8 cellular contexts compared by ENCODE assay signal in the genomic region with DNA sequence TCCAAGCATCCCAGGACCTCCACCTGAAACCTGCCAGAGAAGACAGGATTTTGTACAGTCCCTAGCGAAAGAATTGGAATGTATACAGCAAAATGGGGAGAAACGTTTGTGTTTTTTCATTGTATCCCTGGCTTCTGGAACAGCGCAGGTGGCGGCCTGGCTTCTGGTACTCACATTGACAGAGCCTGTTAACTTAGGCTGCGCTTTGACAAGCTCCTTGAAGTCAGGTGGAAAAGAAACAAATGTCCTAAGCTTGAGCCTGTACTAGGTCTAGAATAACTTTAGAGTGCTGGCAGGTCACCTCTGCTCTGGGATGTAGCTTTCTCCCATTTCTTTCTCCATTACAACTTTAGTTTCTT.
DNase-seq lines count a peak whose midpoint lies in the region; ATAC-seq, FAIRE-seq and TF ChIP-seq lines count a peak whose summit lies in the region.

No MANE protein-coding gene starts in this region.

- H3K9me3 ChIP-seq in ascending aorta (no peaks in the 10 kb centered on the region), tibial artery (no peaks in the 10 kb centered on the region)

- peaks cover 4% of the 10 kb centered on the region for H3K27me3 Mint-ChIP-seq in activated naive CD4-positive, alpha-beta T cell treated with anti-CD3 and anti-CD28 coated beads, Interleukin-2, amount 10 ng/mL, durations not matched to agents 7 days and 5 days
- no peaks in the 10 kb centered on the region for H3K27me3 Mint-ChIP-seq in activated naive CD4-positive, alpha-beta T cell treated with anti-CD3 and anti-CD28 coated beads for 36 hours (ENCODE audit: low read depth)
- H3K27me3 Mint-ChIP-seq in naive thymus-derived CD8-positive, alpha-beta T cell = no peaks in the 10 kb centered on the region
- no peaks in the 10 kb centered on the region for H3K27me3 Mint-ChIP-seq in Calu3 (ENCODE audit: unreplicated experiment)

- H3K9me3 Mint-ChIP-seq in activated naive CD4-positive, alpha-beta T cell treated with anti-CD3 and anti-CD28 coated beads, Interleukin-2, amount 10 ng/mL, durations not matched to agents 7 days and 5 days = peaks cover 11% of the 10 kb centered on the region
- peaks cover 1% of the 10 kb centered on the region for H3K9me3 Mint-ChIP-seq in activated naive CD4-positive, alpha-beta T cell treated with anti-CD3 and anti-CD28 coated beads for 36 hours
- no peaks in the 10 kb centered on the region for H3K9me3 Mint-ChIP-seq in naive thymus-derived CD8-positive, alpha-beta T cell
- H3K9me3 Mint-ChIP-seq in Calu3 (ENCODE audit: low read depth, unreplicated experiment) = peaks cover 2% of the 10 kb centered on the region

- peaks cover 10% of the 10 kb centered on the region for H3K36me3 Mint-ChIP-seq in activated naive CD4-positive, alpha-beta T cell treated with anti-CD3 and anti-CD28 coated beads, Interleukin-2, amount 10 ng/mL, durations not matched to agents 7 days and 5 days
- no peaks in the 10 kb centered on the region for H3K36me3 Mint-ChIP-seq in activated naive CD4-positive, alpha-beta T cell treated with anti-CD3 and anti-CD28 coated beads for 36 hours (ENCODE audit: low read depth)
- no peaks in the 10 kb centered on the region for H3K36me3 Mint-ChIP-seq in naive thymus-derived CD8-positive, alpha-beta T cell
- H3K36me3 Mint-ChIP-seq in Calu3 (ENCODE audit: insufficient read depth, unreplicated experiment) = no peaks in the 10 kb centered on the region

- ATAC-seq in naive thymus-derived CD8-positive, alpha-beta T cell = no peak

- in situ Hi-C loops in GM13976 (cut with MboI; ENCODE audit: low sequenced_read_pairs, unreplicated experiment) = no loop called here

- H3K4me3 ChIP-seq in ascending aorta (no peak overlapping the region), tibial artery (no peak overlapping the region)

- no peaks in the 10 kb centered on the region for H3K36me3 ChIP-seq in ascending aorta
- H3K36me3 ChIP-seq in tibial artery = no peaks in the 10 kb centered on the region

- H3K27me3 ChIP-seq in ascending aorta (no peaks in the 10 kb centered on the region), tibial artery (no peaks in the 10 kb centered on the region)

- no peak for FAIRE-seq in frontal cortex (lab: Jason Lieb, UNC)

- POLR2A ChIA-PET in naive thymus-derived CD8-positive, alpha-beta T cell (lab: Charles Lee) = interaction anchor here (0.5 to 4.7 kb wide), 12 partner anchors 9 to 355 kb away, joined by 3 to 49 read pairs (median 5); no protein-coding TSS in a partner anchor

- H3K27ac Mint-ChIP-seq in activated naive CD4-positive, alpha-beta T cell treated with anti-CD3 and anti-CD28 coated beads, Interleukin-2, amount 10 ng/mL, durations not matched to agents 7 days and 5 days = peak overlapping the region; percentile 97
- no peak overlapping the region for H3K27ac Mint-ChIP-seq in activated naive CD4-positive, alpha-beta T cell treated with anti-CD3 and anti-CD28 coated beads for 36 hours
- peak overlapping the region; percentile 70 to 98 (median 92) for H3K27ac Mint-ChIP-seq in naive thymus-derived CD8-positive, alpha-beta T cell
- H3K27ac Mint-ChIP-seq in Calu3 (ENCODE audit: unreplicated experiment) = no peak overlapping the region

- intact Hi-C loops in activated naive CD4-positive, alpha-beta T cell treated with anti-CD3 and anti-CD28 coated beads for 36 hours (cut with micrococcal nuclease) = loop anchor here (1.0 to 2.0 kb wide), 4 partner anchors 188 to 355 kb away; no protein-coding TSS in a partner anchor
- intact Hi-C loops in ascending aorta (cut with DNase I) (loop anchor here (1.0 kb wide), 2 partner anchors 354 to 411 kb away; no protein-coding TSS in a partner anchor), tibial artery (cut with DNase I; ENCODE audit: low total_unique reads) (loop anchor here (5.0 kb wide), 2 partner anchors 352 to 412 kb away; no protein-coding TSS in a partner anchor), Calu3 (cut with micrococcal nuclease; ENCODE audit: unreplicated experiment) (loop anchor here (1.0 kb wide), 1 partner anchor 65 kb away; no protein-coding TSS in a partner anchor)

- CTCF ChIA-PET in activated naive CD4-positive, alpha-beta T cell treated with anti-CD3 and anti-CD28 coated beads, Interleukin-2, amount 10 ng/mL, durations not matched to agents 7 days and 5 days (lab: Charles Lee) = interaction anchor here (0.7 to 6.0 kb wide), 12 partner anchors 11 to 418 kb away, joined by 3 to 79 read pairs (median 6); no protein-coding TSS in a partner anchor
- CTCF ChIA-PET in activated naive CD4-positive, alpha-beta T cell treated with anti-CD3 and anti-CD28 coated beads for 36 hours (lab: Charles Lee) = interaction anchor here (0.6 to 7.2 kb wide), 20 partner anchors 10 to 411 kb away, joined by 3 to 85 read pairs (median 4); no protein-coding TSS in a partner anchor
- CTCF ChIA-PET in Calu3 (lab: Charles Lee) = interaction anchor here (0.7 to 2.3 kb wide), 14 partner anchors 10 to 411 kb away, joined by 3 to 24 read pairs (median 5); no protein-coding TSS in a partner anchor

- no peak overlapping the region for H3K4me3 Mint-ChIP-seq in activated naive CD4-positive, alpha-beta T cell treated with anti-CD3 and anti-CD28 coated beads, Interleukin-2, amount 10 ng/mL, durations not matched to agents 7 days and 5 days
- no peak overlapping the region for H3K4me3 Mint-ChIP-seq in activated naive CD4-positive, alpha-beta T cell treated with anti-CD3 and anti-CD28 coated beads for 36 hours
- peak overlapping the region in 8 of 10 donors; percentile 75 to 92 (median 89) for H3K4me3 Mint-ChIP-seq in naive thymus-derived CD8-positive, alpha-beta T cell
- no peak overlapping the region for H3K4me3 Mint-ChIP-seq in Calu3 (ENCODE audit: low read depth, unreplicated experiment)

- no peak for DNase-seq in activated naive CD4-positive, alpha-beta T cell treated with anti-CD3 and anti-CD28 coated beads, Interleukin-2, amount 10 ng/mL, durations not matched to agents 7 days and 5 days
- no peak for DNase-seq in activated naive CD4-positive, alpha-beta T cell treated with anti-CD3 and anti-CD28 coated beads for 36 hours
- DNase-seq in ascending aorta (ENCODE audit: low spot score in 2 of 2) (no peak), tibial artery (no peak), Calu3 (no peak), frontal cortex (ENCODE audit: low spot score in 2 of 2) (no peak), GM13976 (ENCODE audit: low spot score) (no peak)
- no peak for DNase-seq in naive thymus-derived CD8-positive, alpha-beta T cell

- peaks cover 9 to 15% of the 10 kb centered on the region in 2 donors for H3K4me1 ChIP-seq in ascending aorta
- H3K4me1 ChIP-seq in tibial artery = peaks cover 0 to 33% (median 12%) of the 10 kb centered on the region in 4 donors

- H3K27ac ChIP-seq in ascending aorta (peak overlapping the region; percentile 82 to 83), tibial artery (peak overlapping the region; percentile 67 to 68)

- no TSS peak for BruUV-seq in Calu3 (replicated peaks; lab: Mats Ljungman, UMichigan)

- H3K4me1 Mint-ChIP-seq in activated naive CD4-positive, alpha-beta T cell treated with anti-CD3 and anti-CD28 coated beads, Interleukin-2, amount 10 ng/mL, durations not matched to agents 7 days and 5 days = peaks cover 68% of the 10 kb centered on the region
- H3K4me1 Mint-ChIP-seq in activated naive CD4-positive, alpha-beta T cell treated with anti-CD3 and anti-CD28 coated beads for 36 hours (ENCODE audit: low read depth) = peaks cover 46% of the 10 kb centered on the region
- peaks cover 29 to 69% (median 54%) of the 10 kb centered on the region in 4 donors for H3K4me1 Mint-ChIP-seq in naive thymus-derived CD8-positive, alpha-beta T cell
- peaks cover 45% of the 10 kb centered on the region for H3K4me1 Mint-ChIP-seq in Calu3 (ENCODE audit: low read depth, unreplicated experiment)

- TF ChIP-seq CTCF in ascending aorta (IDR thresholded peaks at IDR 0.05) (no peak), tibial artery (IDR thresholded peaks at IDR 0.05) (no peak), Calu3 (IDR thresholded peaks at IDR 0.05; ENCODE audit: unreplicated experiment) (no peak), GM13976 (IDR thresholded peaks at IDR 0.05; ENCODE audit: borderline replicate concordance, control extremely low read depth, extremely low read depth, insufficient read depth, missing control alignments) (no peak)

Comparison
In these comparisons a context has a peak if more than half of its experiments do, and no peak if none do; other contexts are left out.
1. H3K27ac Mint-ChIP-seq: peak in activated naive CD4-positive, alpha-beta T cell treated with anti-CD3 and anti-CD28 coated beads, Interleukin-2, amount 10 ng/mL, durations not matched to agents 7 days and 5 days (single experiment) and naive thymus-derived CD8-positive, alpha-beta T cell (10 of 10); none in activated naive CD4-positive, alpha-beta T cell treated with anti-CD3 and anti-CD28 coated beads for 36 hours (single experiment) and Calu3 (single experiment).
2. H3K4me3 Mint-ChIP-seq: peak in naive thymus-derived CD8-positive, alpha-beta T cell (8 of 10); none in activated naive CD4-positive, alpha-beta T cell treated with anti-CD3 and anti-CD28 coated beads, Interleukin-2, amount 10 ng/mL, durations not matched to agents 7 days and 5 days (single experiment), activated naive CD4-positive, alpha-beta T cell treated with anti-CD3 and anti-CD28 coated beads for 36 hours (single experiment) and Calu3 (single experiment).